1 cellular context compared by ENCODE assay signal in the genomic region with DNA sequence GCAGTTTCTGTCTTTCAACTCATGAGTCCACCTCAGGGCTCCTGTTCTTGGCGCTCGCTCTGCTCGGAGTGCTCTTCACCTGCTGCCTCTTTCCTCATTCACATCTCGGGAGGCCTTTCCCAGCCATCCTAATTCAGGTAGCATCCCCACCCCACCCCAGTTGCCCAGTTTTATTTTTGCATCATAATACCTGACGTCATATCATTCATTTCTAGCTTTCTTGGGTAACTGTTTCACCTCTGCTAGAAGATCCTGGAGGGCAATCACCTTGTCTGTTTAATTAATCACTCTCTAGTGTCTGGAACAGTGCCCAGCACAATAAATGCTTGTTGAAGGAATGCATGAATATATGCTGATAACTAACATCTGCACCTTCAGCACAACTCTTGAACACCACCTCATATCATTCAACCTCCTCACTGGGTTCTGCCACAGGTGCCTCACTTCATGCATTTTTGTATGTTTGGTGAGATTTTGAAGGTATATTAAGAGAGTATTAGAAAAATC.
TF ChIP-seq lines count a peak whose summit lies in the region.

No MANE protein-coding gene starts in this region.

TF ChIP-seq in IMR-90, 13 proteins besides CTCF, POLR2A, EP300 and RAD21:
- TF ChIP-seq BHLHE40 (IDR thresholded peaks at IDR 0.05; ENCODE audit: low read depth, low read length) (no peak), NFE2L2 (IDR thresholded peaks at IDR 0.05; ENCODE audit: low read depth, low read length) (no peak), RFX5 (IDR thresholded peaks at IDR 0.05; ENCODE audit: low read depth, low read length) (no peak), CHD1 (IDR thresholded peaks at IDR 0.05; ENCODE audit: low read depth, low read length) (no peak), MAZ (IDR thresholded peaks at IDR 0.05; ENCODE audit: borderline replicate concordance, low read depth, low read length) (no peak), MAFK (IDR thresholded peaks at IDR 0.05; ENCODE audit: low read depth, low read length) (no peak), SMC3 (IDR thresholded peaks at IDR 0.05; ENCODE audit: low read depth, low read length) (no peak), CEBPB (IDR thresholded peaks at IDR 0.05; ENCODE audit: low read depth, low read length) (no peak), RCOR1 (IDR thresholded peaks at IDR 0.05; ENCODE audit: insufficient replicate concordance, low read length) (no peak), FOS (IDR thresholded peaks at IDR 0.05; ENCODE audit: low read depth, low read length) (no peak), MXI1 (IDR thresholded peaks at IDR 0.05; ENCODE audit: borderline replicate concordance, low read depth, low read length) (no peak)
- TF ChIP-seq, protein P1, sequence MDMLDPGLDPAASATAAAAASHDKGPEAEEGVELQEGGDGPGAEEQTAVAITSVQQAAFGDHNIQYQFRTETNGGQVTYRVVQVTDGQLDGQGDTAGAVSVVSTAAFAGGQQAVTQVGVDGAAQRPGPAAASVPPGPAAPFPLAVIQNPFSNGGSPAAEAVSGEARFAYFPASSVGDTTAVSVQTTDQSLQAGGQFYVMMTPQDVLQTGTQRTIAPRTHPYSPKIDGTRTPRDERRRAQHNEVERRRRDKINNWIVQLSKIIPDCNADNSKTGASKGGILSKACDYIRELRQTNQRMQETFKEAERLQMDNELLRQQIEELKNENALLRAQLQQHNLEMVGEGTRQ (IDR thresholded peaks at IDR 0.05; ENCODE audit: low read depth, low read length): no peak
- TF ChIP-seq, protein P2, sequence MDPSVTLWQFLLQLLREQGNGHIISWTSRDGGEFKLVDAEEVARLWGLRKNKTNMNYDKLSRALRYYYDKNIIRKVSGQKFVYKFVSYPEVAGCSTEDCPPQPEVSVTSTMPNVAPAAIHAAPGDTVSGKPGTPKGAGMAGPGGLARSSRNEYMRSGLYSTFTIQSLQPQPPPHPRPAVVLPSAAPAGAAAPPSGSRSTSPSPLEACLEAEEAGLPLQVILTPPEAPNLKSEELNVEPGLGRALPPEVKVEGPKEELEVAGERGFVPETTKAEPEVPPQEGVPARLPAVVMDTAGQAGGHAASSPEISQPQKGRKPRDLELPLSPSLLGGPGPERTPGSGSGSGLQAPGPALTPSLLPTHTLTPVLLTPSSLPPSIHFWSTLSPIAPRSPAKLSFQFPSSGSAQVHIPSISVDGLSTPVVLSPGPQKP (IDR thresholded peaks at IDR 0.05; ENCODE audit: borderline replicate concordance, low read depth, low read length): no peak
TF ChIP-seq in IMR-90: peak in this region for 0.
